ENCODE assay signal across 16 cellular contexts in genomic region chr21:34374462-34374861, GRCh38. TPM values are rescaled to one million over a fixed set of nuclear protein-coding genes. Genes with fewer than 3 reads are reported as not detected.
"Had no signal": no experiment of that assay in that cellular context is flagged by ENCODE, and none has a peak within 500 bp of the region (broad histone marks: within the 10 kb centered on the region; RNA-seq: fewer than 3 reads in every experiment).

No MANE protein-coding gene starts in this region.

RNA-seq across cellular contexts. Expression of gene KCNE2, which starts 10.7 kb away (rescaled TPM):
- total RNA-seq: dermis microvascular lymphatic vessel endothelial cell, esophagus mucosa, esophagus squamous epithelium, gastrocnemius medialis, glomerular endothelial cell, kidney epithelial cell, left cardiac atrium, left ventricle myocardium inferior, lower leg skin, mononuclear cell, myocyte had no signal
- polyA plus RNA-seq: keratinocyte, mammary epithelial cell had no signal

RNA-seq across cellular contexts. Expression of gene SMIM34, which starts 49.3 kb away (rescaled TPM):
- total RNA-seq: chondrocyte, colonic mucosa, dermis microvascular lymphatic vessel endothelial cell, endodermal cell, esophagus mucosa, esophagus squamous epithelium, gastrocnemius medialis, glomerular endothelial cell, kidney epithelial cell, left cardiac atrium, left ventricle myocardium inferior, mammary epithelial cell, mononuclear cell, myocyte had no signal
- polyA plus RNA-seq: keratinocyte, mammary epithelial cell had no signal
